Comparison of ENCODE assay signal across 1 cellular context in the genomic region with DNA sequence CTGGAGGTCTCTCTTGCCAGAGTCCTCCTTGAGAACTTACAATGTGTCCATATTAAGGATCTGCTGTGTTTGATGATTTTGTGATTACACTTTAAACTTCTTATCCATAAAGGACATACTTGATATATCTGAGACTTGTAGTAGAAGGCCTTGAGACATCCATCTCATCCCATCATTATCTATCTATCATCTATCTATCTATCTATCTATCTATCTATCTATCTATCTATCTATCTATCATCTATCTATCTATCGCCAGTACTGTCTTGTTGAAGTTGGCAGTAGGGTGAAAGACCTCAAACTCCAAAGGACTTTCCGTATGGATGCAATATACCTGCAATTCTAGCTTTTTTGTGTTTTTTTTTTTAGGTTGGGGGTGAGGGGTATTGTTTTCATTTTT.
TF ChIP-seq lines count a peak whose summit lies in the region.

No MANE protein-coding gene starts in this region.

TF ChIP-seq in K562, 482 proteins besides CTCF, POLR2A, EP300 and RAD21 (continued from another document):
- TF ChIP-seq CBX2 (IDR thresholded peaks at IDR 0.05; ENCODE audit: insufficient read depth, low read length, poor library complexity, severe bottlenecking) = no peak
- TF ChIP-seq GATAD2B (IDR thresholded peaks at IDR 0.05; ENCODE audit: borderline replicate concordance) = peak; percentile 90
- TF ChIP-seq ZNF146 (CRISPR knock-in tag; IDR thresholded peaks at IDR 0.05; ENCODE audit: unreplicated experiment) = no peak
- peak; percentile 100 for TF ChIP-seq DACH1 (IDR thresholded peaks at IDR 0.05; ENCODE audit: partially characterized antibody)
- no peak for TF ChIP-seq MTA1 (IDR thresholded peaks at IDR 0.05; ENCODE audit: borderline replicate concordance)
- TF ChIP-seq CHD1 (IDR thresholded peaks at IDR 0.05; ENCODE audit: low read length) = no peak
- TF ChIP-seq, protein P1, sequence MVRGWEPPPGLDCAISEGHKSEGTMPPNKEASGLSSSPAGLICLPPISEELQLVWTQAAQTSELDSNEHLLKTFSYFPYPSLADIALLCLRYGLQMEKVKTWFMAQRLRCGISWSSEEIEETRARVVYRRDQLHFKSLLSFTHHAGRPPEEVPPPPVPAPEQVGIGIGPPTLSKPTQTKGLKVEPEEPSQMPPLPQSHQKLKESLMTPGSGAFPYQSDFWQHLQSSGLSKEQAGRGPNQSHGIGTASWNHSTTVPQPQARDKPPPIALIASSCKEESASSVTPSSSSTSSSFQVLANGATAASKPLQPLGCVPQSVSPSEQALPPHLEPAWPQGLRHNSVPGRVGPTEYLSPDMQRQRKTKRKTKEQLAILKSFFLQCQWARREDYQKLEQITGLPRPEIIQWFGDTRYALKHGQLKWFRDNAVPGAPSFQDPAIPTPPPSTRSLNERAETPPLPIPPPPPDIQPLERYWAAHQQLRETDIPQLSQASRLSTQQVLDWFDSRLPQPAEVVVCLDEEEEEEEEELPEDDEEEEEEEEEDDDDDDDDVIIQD (CRISPR knock-in tag; IDR thresholded peaks at IDR 0.05) = no peak
- no peak for TF ChIP-seq SRF (CRISPR knock-in tag; IDR thresholded peaks at IDR 0.05)
- no peak for TF ChIP-seq KLF1 (tag; IDR thresholded peaks at IDR 0.05)
- TF ChIP-seq, protein P2, sequence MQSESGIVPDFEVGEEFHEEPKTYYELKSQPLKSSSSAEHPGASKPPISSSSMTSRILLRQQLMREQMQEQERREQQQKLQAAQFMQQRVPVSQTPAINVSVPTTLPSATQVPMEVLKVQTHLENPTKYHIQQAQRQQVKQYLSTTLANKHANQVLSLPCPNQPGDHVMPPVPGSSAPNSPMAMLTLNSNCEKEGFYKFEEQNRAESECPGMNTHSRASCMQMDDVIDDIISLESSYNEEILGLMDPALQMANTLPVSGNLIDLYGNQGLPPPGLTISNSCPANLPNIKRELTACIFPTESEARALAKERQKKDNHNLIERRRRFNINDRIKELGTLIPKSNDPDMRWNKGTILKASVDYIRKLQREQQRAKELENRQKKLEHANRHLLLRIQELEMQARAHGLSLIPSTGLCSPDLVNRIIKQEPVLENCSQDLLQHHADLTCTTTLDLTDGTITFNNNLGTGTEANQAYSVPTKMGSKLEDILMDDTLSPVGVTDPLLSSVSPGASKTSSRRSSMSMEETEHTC (IDR thresholded peaks at IDR 0.05) = no peak
- no peak for TF ChIP-seq RFX1 (IDR thresholded peaks at IDR 0.05)
- no peak for TF ChIP-seq ZNF197 (CRISPR knock-in tag; IDR thresholded peaks at IDR 0.05; ENCODE audit: low read depth)
- TF ChIP-seq, protein P3, sequence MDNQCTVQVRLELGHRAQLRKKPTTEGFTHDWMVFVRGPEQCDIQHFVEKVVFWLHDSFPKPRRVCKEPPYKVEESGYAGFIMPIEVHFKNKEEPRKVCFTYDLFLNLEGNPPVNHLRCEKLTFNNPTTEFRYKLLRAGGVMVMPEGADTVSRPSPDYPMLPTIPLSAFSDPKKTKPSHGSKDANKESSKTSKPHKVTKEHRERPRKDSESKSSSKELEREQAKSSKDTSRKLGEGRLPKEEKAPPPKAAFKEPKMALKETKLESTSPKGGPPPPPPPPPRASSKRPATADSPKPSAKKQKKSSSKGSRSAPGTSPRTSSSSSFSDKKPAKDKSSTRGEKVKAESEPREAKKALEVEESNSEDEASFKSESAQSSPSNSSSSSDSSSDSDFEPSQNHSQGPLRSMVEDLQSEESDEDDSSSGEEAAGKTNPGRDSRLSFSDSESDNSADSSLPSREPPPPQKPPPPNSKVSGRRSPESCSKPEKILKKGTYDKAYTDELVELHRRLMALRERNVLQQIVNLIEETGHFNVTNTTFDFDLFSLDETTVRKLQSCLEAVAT (IDR thresholded peaks at IDR 0.05) = no peak
